ENCODE assay signal across 10 cellular contexts in the genomic region with DNA sequence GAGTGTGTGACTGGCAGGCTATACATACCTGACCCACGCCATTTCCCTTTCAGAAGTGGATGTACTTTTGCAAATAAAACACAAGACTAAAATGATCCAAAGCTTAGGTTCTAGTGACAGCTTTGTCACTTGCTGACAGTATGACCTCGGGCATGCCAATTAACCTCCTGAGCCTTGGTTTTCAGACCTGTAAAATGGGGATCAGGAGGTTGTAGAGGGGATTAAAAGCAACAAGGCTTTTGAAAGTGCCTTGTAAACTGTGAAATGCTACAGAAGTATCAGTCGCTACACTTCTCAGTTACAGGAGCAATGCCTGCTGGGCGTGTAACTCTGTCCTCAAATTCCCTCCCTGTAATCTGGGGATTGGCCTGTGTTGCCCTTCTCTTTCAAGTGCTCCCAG. TPM values are rescaled to one million over a fixed set of nuclear protein-coding genes. Genes with fewer than 3 reads are reported as not detected.
DNase-seq lines count a peak whose midpoint lies in the region; ATAC-seq, FAIRE-seq and TF ChIP-seq lines count a peak whose summit lies in the region.
"Had no signal": no experiment of that assay in that cellular context is flagged by ENCODE, and none has a peak within 500 bp of the region (broad histone marks: within the 10 kb centered on the region; RNA-seq: fewer than 3 reads in every experiment).

No MANE protein-coding gene starts in this region.

- 47 to 51% (median 49%) methylated on average over 4 of the region's 4 CpGs for WGBS in heart left ventricle, 4 donors
- WGBS in K562 (ENCODE audit: insufficient coverage, low coverage, missing lambda C conversion rate): 14% methylated on average over 4 of the region's 4 CpGs
- WGBS in mesenchymal stem cell: 74% methylated on average over 4 of the region's 4 CpGs
- WGBS in urinary bladder: 45% methylated on average over 4 of the region's 4 CpGs

- peak overlapping the region; percentile 84 for H3K4me2 ChIP-seq in K562 (ENCODE audit: insufficient read depth, low read length)
- peak overlapping the region; percentile 90 for H3K4me2 ChIP-seq in mesenchymal stem cell (ENCODE audit: low read length, poor library complexity, severe bottlenecking)

- no peak overlapping the region for H4K91ac ChIP-seq in mesenchymal stem cell (ENCODE audit: low read length)

- no peak overlapping the region for H2BK15ac ChIP-seq in mesenchymal stem cell (ENCODE audit: low read depth, poor library complexity, severe bottlenecking)

- peaks cover 64% of the 10 kb centered on the region for H3K79me2 ChIP-seq in K562 (ENCODE audit: control insufficient read depth, insufficient read depth, low read length)

- H3K27ac ChIP-seq in heart left ventricle (peak overlapping the region in 8 of 12 donors; percentile 51 to 91 (median 81)), K562 (ENCODE audit: extremely low read depth, low read depth, low read length) (peak overlapping the region; percentile 84), mesenchymal stem cell (ENCODE audit: low read length, poor library complexity, severe bottlenecking) (no peak overlapping the region), urinary bladder (ENCODE audit: low read depth) (no peak overlapping the region)

- TF ChIP-seq CTCF in heart left ventricle (IDR thresholded peaks at IDR 0.05): no peak
- no peak for TF ChIP-seq CTCF in K562 (IDR thresholded peaks at IDR 0.05 in 2 of 3, conservative IDR thresholded peaks at IDR 0.05 in 1 of 3; ENCODE audit: insufficient read depth in 2 of 3, low read depth in 1 of 3, low read length in 3 of 3)

- intact Hi-C loops in heart left ventricle (cut with DNase I) (loop anchor here in 6 of 10 donors (5.0 to 10.0 kb wide), 7 partner anchors 166 to 353 kb away; no protein-coding TSS in a partner anchor), Right ventricle myocardium superior (cut with DNase I) (loop anchor here (10.0 kb wide), 1 partner anchor 273 kb away; no protein-coding TSS in a partner anchor), K562 (cut with micrococcal nuclease) (loop anchor here (5.0 kb wide), 1 partner anchor 64 kb away; no protein-coding TSS in a partner anchor)

- peaks cover 4% of the 10 kb centered on the region for H3K79me1 ChIP-seq in mesenchymal stem cell (replicated peaks; ENCODE audit: low read length, poor library complexity, severe bottlenecking)

- BruUV-seq in K562 (replicated peaks; lab: Mats Ljungman, UMichigan): no TSS peak

- POLR2A ChIA-PET in K562 (lab: Yijun Ruan, JAX): interaction anchor here (0.8 to 2.6 kb wide), 4 partner anchors 9 to 28 kb away, joined by 3 to 15 read pairs (median 9); no protein-coding TSS in a partner anchor

- H2BK12ac ChIP-seq in mesenchymal stem cell (ENCODE audit: low read length in 2 of 2): no peak overlapping the region

- H2AFZ ChIP-seq in K562 (ENCODE audit: low read depth, low read length): no peak overlapping the region; the same call in 1 of the 2 replicates
- no peak overlapping the region for H2AFZ ChIP-seq in mesenchymal stem cell (ENCODE audit: low read depth, low read length)

- H2AK5ac ChIP-seq in mesenchymal stem cell (ENCODE audit: low read length, severe bottlenecking): no peak overlapping the region

- no peak for TF ChIP-seq EP300 in K562 (IDR thresholded peaks at IDR 0.05; ENCODE audit: low read length)

- in situ Hi-C loops in K562 (cut with MboI): no loop called here

- no peak for TF ChIP-seq RAD21 in K562 (CRISPR knock-in tag; conservative IDR thresholded peaks at IDR 0.05 in 1 of 2, IDR thresholded peaks at IDR 0.05 in 1 of 2)

- no peak overlapping the region for H2BK5ac ChIP-seq in mesenchymal stem cell (ENCODE audit: low read depth, low read length, poor library complexity, severe bottlenecking)

- H3K9me3 ChIP-seq in heart left ventricle (peaks cover 0 to 4% (median 0%) of the 10 kb centered on the region in 12 donors), K562 (replicated peaks; ENCODE audit: control insufficient read depth, insufficient read depth, low read depth, low read length) (no peaks in the 10 kb centered on the region), mesenchymal stem cell (ENCODE audit: control insufficient read depth, low read length) (peaks cover 5% of the 10 kb centered on the region)

- no peak overlapping the region for H3K14ac ChIP-seq in mesenchymal stem cell (ENCODE audit: low read length in 2 of 2)

- H3K4me3 ChIP-seq in heart left ventricle (peak overlapping the region; percentile 36 to 94 (median 68)), K562 (peak overlapping the region; percentile 69), mesenchymal stem cell (ENCODE audit: insufficient read depth in 1 of 2, low read depth in 1 of 2, low read length in 2 of 2) (peak overlapping the region in 1 of 2 experiments; percentile 81), urinary bladder (ENCODE audit: low read depth, low read length) (peak overlapping the region; percentile 99)

- peak; percentile 42 for FAIRE-seq in K562 (lab: Jason Lieb, UNC)
- FAIRE-seq: GM19239 had no signal

- no peak for DNase-seq in heart left ventricle
- no peak for DNase-seq in Right ventricle myocardium superior
- peak in 2 of 4 experiments; percentile 33 to 40 for DNase-seq in K562 (ENCODE audit: extremely low read depth in 1 of 4, low spot score in 3 of 4)
- DNase-seq in mesenchymal stem cell: no peak
- DNase-seq in NCI-H1436 treated with DMSO at 0.1 percent for 48 hours (lab: John Stamatoyannopoulos, UW): no peak
- DNase-seq in NCI-H2029 (lab: John Stamatoyannopoulos, UW): no peak
- DNase-seq in cerebellar nuclear complex (lab: John Stamatoyannopoulos, UW): no peak
- DNase-seq: stimulated activated CD4-positive, alpha-beta T cell treated with anti-CD3 and anti-CD28 coated beads, Interleukin-2, amount 100 ng/mL, for 24 hours had no signal

- ATAC-seq in heart left ventricle (no peak), Right ventricle myocardium superior (ENCODE audit: poor library complexity) (no peak), K562 (peak; percentile 36)

- H2BK120ac ChIP-seq in mesenchymal stem cell (ENCODE audit: low read depth, low read length): no peak overlapping the region

- H4K20me1 ChIP-seq in K562 (replicated peaks; ENCODE audit: control insufficient read depth, insufficient read depth, low read length): peaks cover 20% of the 10 kb centered on the region

- H4K8ac ChIP-seq in mesenchymal stem cell (ENCODE audit: low read length): no peak overlapping the region

- H3K18ac ChIP-seq in mesenchymal stem cell (ENCODE audit: low read depth in 1 of 2, low read length in 2 of 2): no peak overlapping the region

- CTCF ChIA-PET in K562 (lab: Yijun Ruan, JAX; ENCODE audit: low intra/inter-chr PET ratio): no interaction called here

- no peak overlapping the region for H3K23ac ChIP-seq in mesenchymal stem cell (ENCODE audit: low read length in 2 of 2)

- H3K4me1 ChIP-seq in heart left ventricle (peaks cover 3 to 50% (median 29%) of the 10 kb centered on the region in 12 donors), K562 (replicated peaks in 1 of 2; ENCODE audit: control insufficient read depth in 2 of 2, insufficient read depth in 2 of 2, low read length in 2 of 2) (peaks cover 20 to 32% of the 10 kb centered on the region in 2 experiments; a peak in 4 of 5 replicates), mesenchymal stem cell (ENCODE audit: control insufficient read depth, insufficient read depth, low read depth, low read length) (peaks cover 7% of the 10 kb centered on the region), urinary bladder (ENCODE audit: insufficient read depth) (no peaks in the 10 kb centered on the region)

- H3K9ac ChIP-seq in K562 (ENCODE audit: insufficient read depth in 1 of 2, low read depth in 2 of 2, low read length in 2 of 2) (peak overlapping the region; percentile 41 to 91; a peak in 3 of 4 replicates), mesenchymal stem cell (ENCODE audit: low read length) (peak overlapping the region; percentile 89)

- no peak overlapping the region for H3K4ac ChIP-seq in mesenchymal stem cell (ENCODE audit: low read depth in 1 of 2, low read length in 2 of 2)

- no peaks in the 10 kb centered on the region for H3K36me3 ChIP-seq in heart left ventricle
- peaks cover 5% of the 10 kb centered on the region; the same call in 1 of the 3 replicates for H3K36me3 ChIP-seq in K562 (ENCODE audit: control insufficient read depth, insufficient read depth, low read length)
- peaks cover 0 to 9% of the 10 kb centered on the region in 2 experiments for H3K36me3 ChIP-seq in mesenchymal stem cell (ENCODE audit: control insufficient read depth in 1 of 2, insufficient read depth in 2 of 2, low read depth in 1 of 2, low read length in 2 of 2)
- no peaks in the 10 kb centered on the region for H3K36me3 ChIP-seq in urinary bladder (ENCODE audit: insufficient read depth)

- TF ChIP-seq POLR2A in heart left ventricle (IDR thresholded peaks at IDR 0.05) (no peak), K562 (conservative IDR thresholded peaks at IDR 0.05) (no peak)

- H3K27me3 ChIP-seq in heart left ventricle (no peaks in the 10 kb centered on the region), K562 (ENCODE audit: control insufficient read depth in 2 of 2, insufficient read depth in 2 of 2, low read length in 2 of 2) (no peaks in the 10 kb centered on the region; a peak in 1 of 5 replicates), mesenchymal stem cell (ENCODE audit: control insufficient read depth in 1 of 2, insufficient read depth in 1 of 2, low read length in 2 of 2) (no peaks in the 10 kb centered on the region)

- H3K9me1 ChIP-seq in K562 (ENCODE audit: control insufficient read depth, insufficient read depth, low read length): peaks cover 5% of the 10 kb centered on the region

RNA-seq across cellular contexts. Expression of gene GRB10, which starts 8.7 kb away (rescaled TPM):
- total RNA-seq in heart left ventricle: 10 to 100 TPM; 20.4 to 38.2 (median 29.1) TPM
- polyA plus RNA-seq in heart left ventricle: 10 to 100 TPM; 14.7 to 21.1 TPM
- total RNA-seq in Right ventricle myocardium superior: 32.2 TPM
- total RNA-seq in K562 (2011; cell fraction: chromatin; rRNA removed; ENCODE audit: low replicate concordance): 155 and 246 TPM in 2 replicates
- total RNA-seq in K562 (2011; cell fraction: nucleolus; rRNA removed): 95.1 and 108 TPM in 2 replicates
- total RNA-seq in K562 (2011; cell fraction: nucleoplasm; rRNA removed): 149 and 184 TPM in 2 replicates
- total RNA-seq in K562 (2014; rRNA removed): 56.5 and 57.4 TPM in 2 replicates
- total RNA-seq in K562 (2014; rRNA removed; fragmentation: Illumina TruSeq; extraction: Trizol): 43.4 and 44.0 TPM in 2 replicates
- 25.8 and 28.6 TPM in 2 replicates for total RNA-seq in K562 (2015; rRNA removed; fragmentation: Illumina TruSeq; extraction: Trizol)
- 77.7 and 88.5 TPM in 2 replicates for total RNA-seq in K562 (2021)
- polyA plus RNA-seq in K562 (2011; rRNA removed): 26.9 and 28.0 TPM in 2 replicates
- 24.2 and 25.9 TPM in 2 replicates for polyA plus RNA-seq in K562 (2011; cell fraction: cytosol; rRNA removed)
- polyA plus RNA-seq in K562 (2011; cell fraction: nucleus; rRNA removed): 56.8 and 69.8 TPM in 2 replicates
- polyA plus RNA-seq in K562 (2012): 33.8 and 79.4 TPM in 2 replicates
- 48.1 and 49.0 TPM in 2 replicates for polyA plus RNA-seq in K562 (2014; fragmentation: Illumina TruSeq; extraction: Trizol)
- polyA plus RNA-seq in K562 (2014; fragmentation: Nextera tagmentation; extraction: Ambion mirVana): 1 to 10 TPM; 8.9 to 9.9 TPM
- 39.0 and 40.7 TPM in 2 replicates for polyA plus RNA-seq in K562 (2014; rRNA removed)
- polyA minus RNA-seq in K562 (2011; rRNA and poly(A)+ RNA removed): 62.8 and 74.1 TPM in 2 replicates
- 35.8 and 51.6 TPM in 2 replicates for polyA minus RNA-seq in K562 (2011; cell fraction: cytosol; rRNA and poly(A)+ RNA removed)
- 75.0 and 114 TPM in 2 replicates for polyA minus RNA-seq in K562 (2011; cell fraction: nucleus; rRNA and poly(A)+ RNA removed)
- 16.9 TPM for polyA plus RNA-seq in mesenchymal stem cell (2013, experiment 1 of 2)
- 16.6 TPM for polyA plus RNA-seq in mesenchymal stem cell (2013, experiment 2 of 2)
- total RNA-seq in urinary bladder: 42.3 TPM
- polyA plus RNA-seq in urinary bladder: 44.3 TPM

Comparison
In these comparisons a context has a peak if more than half of its experiments do, and no peak if none do; other contexts are left out.
1. H3K27ac ChIP-seq: peak in heart left ventricle (8 of 12) and K562 (single experiment); none in mesenchymal stem cell (single experiment) and urinary bladder (single experiment).